ENCODE assay signal across 26 cellular contexts in the genomic region with DNA sequence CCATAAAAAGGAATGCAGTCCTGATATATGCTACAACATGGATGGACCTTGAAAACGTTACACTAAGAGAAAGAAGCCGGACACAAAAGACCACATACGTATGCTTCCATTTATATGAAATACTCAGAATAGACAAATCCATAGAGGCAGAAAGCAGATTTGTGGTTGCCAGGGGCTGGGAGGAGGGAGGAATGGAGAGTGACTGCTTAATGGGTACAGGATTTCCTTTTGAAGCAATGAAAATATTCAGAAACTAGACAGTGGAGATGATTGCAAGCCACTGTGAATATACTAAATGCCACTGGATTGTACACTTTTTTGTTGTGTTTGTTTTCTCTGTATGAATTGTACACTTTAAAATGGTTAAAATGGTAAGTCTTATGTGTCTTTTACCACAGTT. TPM values are rescaled to one million over a fixed set of nuclear protein-coding genes. Genes with fewer than 3 reads are reported as not detected.
"Had no signal": no experiment of that assay in that cellular context is flagged by ENCODE, and none has a peak within 500 bp of the region (broad histone marks: within the 10 kb centered on the region; RNA-seq: fewer than 3 reads in every experiment).

No MANE protein-coding gene starts in this region.

- H3K9me3 Mint-ChIP-seq: effector memory CD8-positive, alpha-beta T cell; naive thymus-derived CD4-positive, alpha-beta T cell; nephron; neural progenitor cell; stimulated activated effector memory CD8-positive, alpha-beta T cell treated with anti-CD3 and anti-CD28 coated beads, Interleukin-12 subunit alpha, Interleukin-12 subunit beta, amount 100 ng/mL, for 72 hours had no signal

- H3K9me3 ChIP-seq: colonic mucosa, gastrocnemius medialis, left lung, stomach, thyroid gland, vagina had no signal

- H3K4me1 Mint-ChIP-seq: stimulated activated effector memory CD8-positive, alpha-beta T cell treated with anti-CD3 and anti-CD28 coated beads, Interleukin-12 subunit alpha, Interleukin-12 subunit beta, amount 100 ng/mL, for 72 hours had no signal

- H3K9ac ChIP-seq: neural progenitor cell, parathyroid adenoma had no signal

- DNase-seq: colonic mucosa; effector memory CD8-positive, alpha-beta T cell; foreskin fibroblast; gastrocnemius medialis; head of caudate nucleus; left cardiac atrium; left lung; mammary epithelial cell; mesendoderm; midbrain; naive thymus-derived CD4-positive, alpha-beta T cell; stimulated activated CD4-positive, alpha-beta T cell treated with anti-CD3 and anti-CD28 coated beads, Interleukin-2, amount 100 ng/mL, for 24 hours; stimulated activated CD4-positive, alpha-beta T cell treated with anti-CD3 and anti-CD28 coated beads, Interleukin-4, amount 100 ng/mL, for 24 hours; stimulated activated naive CD4-positive, alpha-beta T cell treated with Interleukin-2 at 50 U/mL for 16 hours; stomach; thyroid gland; trophoblast cell had no signal

- H3K36me3 ChIP-seq: colonic mucosa, gastrocnemius medialis, left lung, neural progenitor cell, stomach, thyroid gland, vagina had no signal

- H3K4me3 ChIP-seq: colonic mucosa, gastrocnemius medialis, left lung, neural progenitor cell, stomach, thyroid gland, vagina had no signal

- H3K4me1 ChIP-seq: gastrocnemius medialis, parathyroid adenoma, thyroid gland, vagina had no signal

- H2AFZ ChIP-seq: parathyroid adenoma had no signal

- H3K27me3 ChIP-seq: colonic mucosa, gastrocnemius medialis, left lung, neural progenitor cell, stomach, thyroid gland, vagina had no signal

- H3K79me2 ChIP-seq: parathyroid adenoma had no signal

- H3K27ac ChIP-seq: colonic mucosa, epithelial cell of prostate, gastrocnemius medialis, left lung, neural progenitor cell, parathyroid adenoma, stomach, thyroid gland, vagina had no signal

- H3K4me3 Mint-ChIP-seq: effector memory CD8-positive, alpha-beta T cell; naive thymus-derived CD4-positive, alpha-beta T cell; nephron; neural progenitor cell; stimulated activated effector memory CD8-positive, alpha-beta T cell treated with anti-CD3 and anti-CD28 coated beads, Interleukin-12 subunit alpha, Interleukin-12 subunit beta, amount 100 ng/mL, for 72 hours had no signal

- H3K27ac Mint-ChIP-seq: effector memory CD8-positive, alpha-beta T cell; naive thymus-derived CD4-positive, alpha-beta T cell; neural progenitor cell; progenitor cell of endocrine pancreas; stimulated activated effector memory CD8-positive, alpha-beta T cell treated with anti-CD3 and anti-CD28 coated beads, Interleukin-12 subunit alpha, Interleukin-12 subunit beta, amount 100 ng/mL, for 72 hours had no signal

- H3K36me3 Mint-ChIP-seq: naive thymus-derived CD4-positive, alpha-beta T cell; neural progenitor cell; stimulated activated effector memory CD8-positive, alpha-beta T cell treated with anti-CD3 and anti-CD28 coated beads, Interleukin-12 subunit alpha, Interleukin-12 subunit beta, amount 100 ng/mL, for 72 hours had no signal

- H3K4me2 ChIP-seq: neural progenitor cell had no signal

- ATAC-seq: effector memory CD8-positive, alpha-beta T cell; esophagus mucosa; gastrocnemius medialis; left cardiac atrium; naive thymus-derived CD4-positive, alpha-beta T cell; stimulated activated effector memory CD8-positive, alpha-beta T cell treated with anti-CD3 and anti-CD28 coated beads, Interleukin-12 subunit alpha, Interleukin-12 subunit beta, amount 100 ng/mL, for 72 hours had no signal

RNA-seq across cellular contexts. Expression of gene RAB44, which starts 48.5 kb away (rescaled TPM):
- total RNA-seq: kidney epithelial cell, progenitor cell of endocrine pancreas had no signal
- polyA plus RNA-seq: naive thymus-derived CD4-positive, alpha-beta T cell had no signal
